Comparison of ENCODE assay signal across 8 cellular contexts in the genomic region with DNA sequence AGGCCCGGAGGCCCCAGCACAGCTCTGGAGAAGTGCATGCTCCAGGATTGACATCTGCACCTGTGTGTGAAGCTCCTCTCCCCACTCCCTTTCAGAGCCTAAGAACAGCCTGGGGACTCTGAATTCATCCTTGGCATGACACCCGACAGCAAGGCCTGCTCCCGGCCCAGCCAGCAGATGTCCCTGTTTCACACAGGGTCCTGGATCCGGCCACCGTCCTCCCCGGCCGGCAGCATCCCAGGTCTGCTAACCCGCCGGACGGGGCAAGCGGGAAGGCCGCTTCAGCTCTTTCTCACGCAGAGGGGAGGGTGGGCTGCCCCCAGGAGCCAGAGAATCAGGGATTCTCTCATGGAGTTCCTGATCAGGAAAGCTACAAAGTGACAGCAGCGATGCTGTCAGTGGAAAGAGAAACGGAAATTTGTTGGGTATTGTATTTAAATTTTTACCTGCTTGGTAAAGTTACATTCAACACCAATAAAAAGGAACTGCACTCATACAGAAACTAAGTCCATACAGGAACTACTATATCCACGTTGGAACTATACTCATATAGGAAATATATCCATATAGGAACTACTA.
A peak's percentile ranks its signal among the peaks of the same experiment; 100 is the strongest.
DNase-seq lines count a peak whose midpoint lies in the region; ATAC-seq and TF ChIP-seq lines count a peak whose summit lies in the region.

No MANE protein-coding gene starts in this region.

- no peaks in the 10 kb centered on the region for H3K27me3 ChIP-seq in Peyer's patch

- TF ChIP-seq CTCF in VCaP (conservative IDR thresholded peaks at IDR 0.05) (peak; percentile 83), Peyer's patch (IDR thresholded peaks at IDR 0.05) (no peak)

- no peaks in the 10 kb centered on the region for H3K36me3 ChIP-seq in Peyer's patch

- DNase-seq in COLO668 (lab: John Stamatoyannopoulos, UW; ENCODE audit: unreplicated experiment), result peak; percentile 11
- peak; percentile 23 for DNase-seq in HK-2 (ENCODE audit: unreplicated experiment)
- no peak for DNase-seq in left lobe of liver (ENCODE audit: low spot score)
- no peak for DNase-seq in stimulated activated CD4-positive, alpha-beta T cell treated with anti-CD3 and anti-CD28 coated beads, Interleukin-2, amount 100 ng/mL, for 24 hours
- no peak for DNase-seq in NAMALWA (ENCODE audit: low spot score)
- DNase-seq in Peyer's patch, result no peak

- H3K9me3 ChIP-seq in Peyer's patch, result no peaks in the 10 kb centered on the region

- H3K27ac ChIP-seq in VCaP, result no peak overlapping the region
- H3K27ac ChIP-seq in Peyer's patch, result no peak overlapping the region

- no peak for TF ChIP-seq POLR2A in Peyer's patch (IDR thresholded peaks at IDR 0.05)

- peak; percentile 84 for ATAC-seq in left lobe of liver
- no peak for ATAC-seq in HG02759 (IDR thresholded peaks at IDR 0.05; ENCODE audit: unreplicated experiment)

- no peaks in the 10 kb centered on the region for H3K4me1 ChIP-seq in Peyer's patch

- H3K4me3 ChIP-seq in Peyer's patch, result no peak overlapping the region

Comparison
In these comparisons a context has a peak if more than half of its experiments do, and no peak if none do; other contexts are left out.
1. DNase-seq: peak in COLO668 (single experiment) and HK-2 (single experiment); none in left lobe of liver (single experiment), stimulated activated CD4-positive, alpha-beta T cell treated with anti-CD3 and anti-CD28 coated beads, Interleukin-2, amount 100 ng/mL, for 24 hours (0 of 2), NAMALWA (single experiment) and Peyer's patch (0 of 3).